ENCODE assay signal across 26 cellular contexts in the genomic region with DNA sequence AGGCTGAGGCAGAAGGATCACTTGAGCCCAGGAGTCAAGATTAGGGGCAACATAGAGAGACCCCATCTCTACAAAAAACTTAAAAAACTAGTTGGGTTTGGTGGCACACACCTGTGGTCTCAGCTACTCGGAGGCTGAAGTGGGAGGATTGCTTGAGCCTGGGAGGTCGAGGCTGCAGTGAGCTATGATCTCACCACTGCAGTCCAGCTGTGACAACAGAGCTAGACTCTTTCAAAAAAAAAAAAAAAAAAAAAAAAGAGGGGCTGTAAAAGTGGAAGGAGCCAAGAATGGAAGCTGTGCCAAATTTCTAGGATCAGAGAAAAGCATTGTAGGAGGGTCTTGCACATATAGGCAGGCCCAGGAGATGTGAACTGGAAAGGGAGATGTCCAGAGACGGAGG. TPM values are rescaled to one million over a fixed set of nuclear protein-coding genes. Genes with fewer than 3 reads are reported as not detected.
"Had no signal": no experiment of that assay in that cellular context is flagged by ENCODE, and none has a peak within 500 bp of the region (broad histone marks: within the 10 kb centered on the region; RNA-seq: fewer than 3 reads in every experiment).

No MANE protein-coding gene starts in this region.

- ATAC-seq: activated T-helper 17 cell treated with anti-CD3 and anti-CD28 coated beads, Interleukin-2, amount 50 U/mL, for 72 hours; Right ventricle myocardium inferior; T-cell had no signal

- H3K27me3 ChIP-seq: brain microvascular endothelial cell, cardiac muscle cell had no signal

- H3K36me3 ChIP-seq: brain microvascular endothelial cell, cardiac muscle cell had no signal

- H3K27ac ChIP-seq: brain microvascular endothelial cell, cardiac muscle cell, SK-N-MC, VCaP had no signal

- H3K27me3 Mint-ChIP-seq: activated CD4-positive, alpha-beta memory T cell treated with anti-CD3 and anti-CD28 coated beads, Interleukin-2, amount 10 ng/mL, durations not matched to agents 7 days and 5 days; activated naive CD8-positive, alpha-beta T cell had no signal

- H3K4me3 Mint-ChIP-seq: activated CD4-positive, alpha-beta memory T cell treated with anti-CD3 and anti-CD28 coated beads, Interleukin-2, amount 10 ng/mL, durations not matched to agents 7 days and 5 days; activated naive CD8-positive, alpha-beta T cell; activated T-helper 17 cell treated with anti-CD3 and anti-CD28 coated beads, Interleukin-2, amount 50 U/mL, for 72 hours had no signal

- DNase-seq: activated CD4-positive, alpha-beta memory T cell treated with anti-CD3 and anti-CD28 coated beads, Interleukin-2, amount 10 ng/mL, durations not matched to agents 7 days and 5 days; activated CD4-positive, alpha-beta T cell treated with anti-CD3 and anti-CD28 coated beads, Interleukin-2, amount 50 U/mL, for 1 hour; activated CD4-positive, CD25-positive, alpha-beta regulatory T cell; activated gamma-delta T cell; activated naive CD4-positive, alpha-beta T cell treated with anti-CD3 and anti-CD28 coated beads for 36 hours; activated T-cell treated with anti-CD3 and anti-CD28 coated beads for 4 hours; activated T-cell treated with anti-CD3 and anti-CD28 coated beads, Interleukin-2, amount 50 U/mL, for 48 hours; brain microvascular endothelial cell; NCI-H1092; NCI-H1417; NCI-H1930; NCI-H2171; NCI-H2227 treated with DMSO at 0.1 percent for 48 hours; NCI-H526 treated with DMSO at 0.1 percent for 48 hours; T-cell had no signal

- H3K27ac Mint-ChIP-seq: activated CD4-positive, alpha-beta memory T cell treated with anti-CD3 and anti-CD28 coated beads, Interleukin-2, amount 10 ng/mL, durations not matched to agents 7 days and 5 days; activated naive CD4-positive, alpha-beta T cell treated with anti-CD3 and anti-CD28 coated beads for 36 hours; activated naive CD8-positive, alpha-beta T cell; activated T-helper 17 cell treated with anti-CD3 and anti-CD28 coated beads, Interleukin-2, amount 50 U/mL, for 72 hours had no signal

- H3K9me3 Mint-ChIP-seq: activated T-helper 17 cell treated with anti-CD3 and anti-CD28 coated beads, Interleukin-2, amount 50 U/mL, for 72 hours had no signal

- H3K4me3 ChIP-seq: cardiac muscle cell, SK-N-MC had no signal

RNA-seq across cellular contexts. Expression of a gene that starts 15.3 kb away (rescaled TPM):
- total RNA-seq: M059J, Right ventricle myocardium inferior, RPMI7951 had no signal

RNA-seq across cellular contexts. Expression of a gene that starts 37.3 kb away (rescaled TPM):
- total RNA-seq: activated CD4-positive, alpha-beta memory T cell treated with anti-CD3 and anti-CD28 coated beads, Interleukin-2, amount 10 ng/mL, durations not matched to agents 7 days and 5 days; activated CD8-positive, alpha-beta memory T cell treated with anti-CD3 and anti-CD28 coated beads for 36 hours; activated naive CD4-positive, alpha-beta T cell treated with anti-CD3 and anti-CD28 coated beads for 36 hours; activated T-helper 17 cell treated with anti-CD3 and anti-CD28 coated beads, Interleukin-2, amount 50 U/mL, for 72 hours; cardiac muscle cell; NCI-H460; Right ventricle myocardium inferior; RPMI7951; T-cell; T-helper 2 cell treated with Interferon-gamma antibody and Interleukin-4, amounts not matched to agents 100 ng/mL and 5 ng/mL, for 36 hours had no signal
- polyA plus RNA-seq: cardiac muscle cell had no signal
